Comparison of ENCODE assay signal across 3 cellular contexts in genomic region chr12:71555789-71556188, GRCh38.
TF ChIP-seq lines count a peak whose summit lies in the region.

No MANE protein-coding gene starts in this region.

TF ChIP-seq in HEK293, 187 proteins besides CTCF, POLR2A, EP300 and RAD21:
- TF ChIP-seq ZNF146 (tag by site-specific recombination; IDR thresholded peaks at IDR 0.05): peak; percentile 85
- 0 out of 2 replicates have a peak, but pooled peaks have one; percentile 37 for TF ChIP-seq ZNF580 (tag by site-specific recombination; IDR thresholded peaks at IDR 0.05)

TF ChIP-seq in SK-N-SH treated with all-trans-retinoic acid at 6 μM for 48 hours, 23 proteins besides CTCF, POLR2A, EP300 and RAD21:
- peak; percentile 65 for TF ChIP-seq ZNF8 (CRISPR knock-in tag; IDR thresholded peaks at IDR 0.05)

TF ChIP-seq in K562, 482 proteins besides CTCF, POLR2A, EP300 and RAD21:
- peak; percentile 10 for TF ChIP-seq ZNF146 (CRISPR knock-in tag; IDR thresholded peaks at IDR 0.05; ENCODE audit: unreplicated experiment)
